ENCODE assay signal across 11 cellular contexts in the genomic region with DNA sequence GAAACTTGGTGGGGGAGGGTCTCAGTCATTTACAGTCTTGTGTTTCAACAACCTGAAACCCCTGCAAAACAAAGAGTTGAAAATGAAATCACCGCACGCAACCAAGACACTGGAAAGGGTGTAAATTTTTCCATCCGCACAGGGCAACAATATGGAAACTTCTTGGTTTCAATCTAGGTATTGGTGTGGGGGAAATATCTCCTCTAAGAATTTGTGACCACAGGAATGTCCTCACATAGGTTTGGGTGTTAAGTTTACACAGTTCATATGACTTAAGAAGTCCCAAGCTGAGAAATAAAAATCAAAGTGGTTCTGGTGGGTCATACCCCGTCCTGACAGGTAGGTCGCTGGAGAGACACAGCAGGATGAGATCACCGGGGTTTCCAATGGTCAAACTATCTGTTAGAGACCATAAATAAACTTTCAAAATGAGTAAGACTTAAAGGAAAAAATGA. TPM values are rescaled to one million over a fixed set of nuclear protein-coding genes. Genes with fewer than 3 reads are reported as not detected.
DNase-seq lines count a peak whose midpoint lies in the region; ATAC-seq and TF ChIP-seq lines count a peak whose summit lies in the region.
"Had no signal": no experiment of that assay in that cellular context is flagged by ENCODE, and none has a peak within 500 bp of the region (broad histone marks: within the 10 kb centered on the region; RNA-seq: fewer than 3 reads in every experiment).

No MANE protein-coding gene starts in this region.

- H3K4me1 ChIP-seq in Peyer's patch: peaks cover 0 to 4% (median 0%) of the 10 kb centered on the region in 4 donors
- H3K4me1 ChIP-seq in upper lobe of right lung: no peaks in the 10 kb centered on the region
- H3K4me1 ChIP-seq: spleen had no signal

- ATAC-seq in GM18861 (IDR thresholded peaks at IDR 0.05; ENCODE audit: unreplicated experiment): peak; percentile 74
- peak; percentile 80 for ATAC-seq in GM21390 (IDR thresholded peaks at IDR 0.05; ENCODE audit: unreplicated experiment)
- ATAC-seq in HG03159 (IDR thresholded peaks at IDR 0.05; ENCODE audit: unreplicated experiment): peak; percentile 76
- no peak for ATAC-seq in upper lobe of right lung

- no peak for TF ChIP-seq POLR2A in Peyer's patch (IDR thresholded peaks at IDR 0.05)

- peak; percentile 48 for DNase-seq in stimulated activated CD4-positive, alpha-beta T cell treated with anti-CD3 and anti-CD28 coated beads, Interleukin-1b, Interleukin-23, amount 100 ng/mL, for 48 hours
- no peak for DNase-seq in Peyer's patch
- DNase-seq in activated effector memory CD4-positive, alpha-beta T cell treated with Interleukin-2 at 50 U/mL for 16 hours: no peak
- no peak for DNase-seq in head of caudate nucleus
- no peak for DNase-seq in upper lobe of right lung
- DNase-seq: activated gamma-delta T cell treated with Interleukin-2 at 50 U/mL for 16 hours, GF-D8, spleen had no signal

- H3K36me3 ChIP-seq in Peyer's patch: no peaks in the 10 kb centered on the region
- H3K36me3 ChIP-seq in upper lobe of right lung: no peaks in the 10 kb centered on the region
- H3K36me3 ChIP-seq: spleen had no signal

- H3K4me3 ChIP-seq in Peyer's patch: no peak overlapping the region
- H3K4me3 ChIP-seq in upper lobe of right lung: no peak overlapping the region
- H3K4me3 ChIP-seq: spleen had no signal

- intact Hi-C loops in head of caudate nucleus (cut with DNase I): no loop called here
- intact Hi-C loops in upper lobe of right lung (cut with DNase I): no loop called here

- TF ChIP-seq CTCF in Peyer's patch (IDR thresholded peaks at IDR 0.05) (no peak), upper lobe of right lung (IDR thresholded peaks at IDR 0.05) (no peak)

- H3K27me3 ChIP-seq in Peyer's patch (no peaks in the 10 kb centered on the region), upper lobe of right lung (no peaks in the 10 kb centered on the region)
- H3K27me3 ChIP-seq: spleen had no signal

- H3K9me3 ChIP-seq in Peyer's patch: no peaks in the 10 kb centered on the region
- no peaks in the 10 kb centered on the region for H3K9me3 ChIP-seq in upper lobe of right lung
- H3K9me3 ChIP-seq: spleen had no signal

- H3K27ac ChIP-seq in Peyer's patch (no peak overlapping the region), upper lobe of right lung (no peak overlapping the region)
- H3K27ac ChIP-seq: spleen had no signal

RNA-seq across cellular contexts. Expression of gene PIP5K1B, which starts 51.9 kb away (rescaled TPM):
- total RNA-seq in Peyer's patch (10 to 100 TPM; 15.7 to 60.1 (median 54.4) TPM), upper lobe of right lung (36.5 TPM)
